8 cellular contexts compared by ENCODE assay signal in the genomic region with DNA sequence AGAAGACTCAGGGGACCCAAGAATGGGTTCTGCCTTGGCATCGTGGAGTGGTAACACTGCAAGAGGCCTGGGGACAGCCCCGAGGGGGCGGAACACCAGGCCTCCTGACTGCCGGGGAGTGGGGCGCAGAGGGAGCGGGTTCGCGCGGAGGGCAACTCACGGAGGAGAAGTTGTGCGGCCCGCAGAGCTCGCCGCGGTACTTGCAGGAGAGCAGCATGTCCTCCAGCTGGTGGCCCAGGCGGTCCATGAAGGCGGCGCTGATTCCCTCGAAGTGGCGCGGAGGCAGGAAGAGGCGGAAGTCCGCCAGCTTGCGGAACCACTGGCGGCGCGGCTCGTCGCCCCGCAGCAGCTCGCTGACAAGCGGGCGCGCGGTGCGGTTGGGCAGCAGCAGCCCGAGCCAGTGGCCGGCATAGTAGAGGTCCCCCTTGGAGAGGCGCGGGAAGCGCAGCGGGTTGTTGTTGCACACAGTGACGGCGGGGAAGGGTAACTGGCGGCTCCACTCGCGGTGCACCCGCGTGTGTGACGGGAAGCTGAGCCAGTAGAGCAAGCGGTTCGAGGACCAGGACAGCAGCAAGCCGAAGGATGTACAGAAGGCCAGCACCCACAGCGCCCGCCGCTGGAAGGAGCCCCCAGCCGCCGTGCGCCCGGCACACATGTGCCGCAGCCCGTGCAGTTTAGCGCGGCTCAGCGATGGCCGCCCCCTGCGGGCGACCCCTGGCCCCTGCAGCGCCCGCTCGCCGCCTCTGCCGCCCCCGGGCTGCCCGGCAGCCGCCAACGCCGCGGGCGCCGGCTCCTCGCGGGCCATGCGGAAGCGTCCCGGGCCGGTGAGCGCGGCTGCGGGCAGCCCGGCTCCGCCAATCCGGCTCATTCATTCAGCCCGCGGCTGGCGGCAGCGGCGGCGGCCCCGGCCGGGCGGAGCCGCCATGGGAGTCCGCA. TPM values are rescaled to one million over a fixed set of nuclear protein-coding genes. Genes with fewer than 3 reads are reported as not detected.
DNase-seq lines count a peak whose midpoint lies in the region; ATAC-seq, FAIRE-seq and TF ChIP-seq lines count a peak whose summit lies in the region.

No MANE protein-coding gene starts in this region.

- DNase-seq in GM12891 (ENCODE audit: insufficient read length, low spot score) (peak; percentile 14), fibroblast of villous mesenchyme (ENCODE audit: low read depth) (peak; percentile 53), progenitor cell of endocrine pancreas (ENCODE audit: low spot score, unreplicated experiment) (peak; percentile 20), NCI-H187 treated with DMSO at 0.1 percent for 48 hours (lab: John Stamatoyannopoulos, UW) (no peak), HPDE6-E6E7 (ENCODE audit: extremely low spot score) (no peak)

- TF ChIP-seq POLR2A in GM12891 (IDR thresholded peaks at IDR 0.05; ENCODE audit: low read depth, low read length), result no peak

- ATAC-seq in SK-N-SH treated with all-trans-retinoic acid at 6 μM for 48 hours, result peak; percentile 41; the same call in 2 of the 3 replicates
- no peak for ATAC-seq in HG02763 (IDR thresholded peaks at IDR 0.05; ENCODE audit: unreplicated experiment)
- no peak for ATAC-seq in HG03196 (IDR thresholded peaks at IDR 0.05; ENCODE audit: unreplicated experiment)

- peaks cover 82% of the 10 kb centered on the region for H3K27me3 Mint-ChIP-seq in progenitor cell of endocrine pancreas

- peaks cover 5% of the 10 kb centered on the region for H3K4me1 Mint-ChIP-seq in progenitor cell of endocrine pancreas (ENCODE audit: low read depth)

- H3K27ac Mint-ChIP-seq in progenitor cell of endocrine pancreas, result peak overlapping the region; percentile 19

- H3K36me3 Mint-ChIP-seq in progenitor cell of endocrine pancreas (ENCODE audit: insufficient read depth), result no peaks in the 10 kb centered on the region

- TF ChIP-seq CTCF in fibroblast of villous mesenchyme (IDR thresholded peaks at IDR 0.05; ENCODE audit: insufficient read depth, low read depth, low read length) (no peak), progenitor cell of endocrine pancreas (IDR thresholded peaks at IDR 0.05; ENCODE audit: unreplicated experiment) (peak; percentile 39)

- peak overlapping the region; percentile 82 for H3K4me3 Mint-ChIP-seq in progenitor cell of endocrine pancreas (ENCODE audit: low read depth)

- FAIRE-seq in GM12891 (lab: Jason Lieb, UNC), result no peak

- H3K9me3 Mint-ChIP-seq in progenitor cell of endocrine pancreas (ENCODE audit: low read depth), result no peaks in the 10 kb centered on the region

- H3K4me3 ChIP-seq in fibroblast of villous mesenchyme (ENCODE audit: low read depth, low read length), result peak overlapping the region; percentile 37

TF ChIP-seq in GM12891, 5 proteins besides CTCF, POLR2A, EP300 and RAD21:
- TF ChIP-seq POLR2AphosphoS5 (IDR thresholded peaks at IDR 0.05; ENCODE audit: low read depth, low read length), result no peak

TF ChIP-seq in SK-N-SH treated with all-trans-retinoic acid at 6 μM for 48 hours, 23 proteins besides CTCF, POLR2A, EP300 and RAD21:
- TF ChIP-seq TOX (CRISPR knock-in tag; IDR thresholded peaks at IDR 0.05; ENCODE audit: borderline replicate concordance) (no peak), TCF4 (CRISPR knock-in tag; IDR thresholded peaks at IDR 0.05; ENCODE audit: borderline replicate concordance) (no peak), ZNF565 (CRISPR knock-in tag; conservative IDR thresholded peaks at IDR 0.05; ENCODE audit: low read depth) (no peak), PPARA (CRISPR knock-in tag; IDR thresholded peaks at IDR 0.05; ENCODE audit: borderline replicate concordance) (no peak), BACH2 (CRISPR knock-in tag; IDR thresholded peaks at IDR 0.05; ENCODE audit: borderline replicate concordance) (no peak), ESRRG (CRISPR knock-in tag; IDR thresholded peaks at IDR 0.05) (no peak), GLIS3 (CRISPR knock-in tag; IDR thresholded peaks at IDR 0.05) (no peak), ZFP30 (CRISPR knock-in tag; IDR thresholded peaks at IDR 0.05) (no peak), ZNF8 (CRISPR knock-in tag; IDR thresholded peaks at IDR 0.05) (no peak), ZC3H10 (CRISPR knock-in tag; IDR thresholded peaks at IDR 0.05) (no peak), CSRNP3 (CRISPR knock-in tag; IDR thresholded peaks at IDR 0.05) (no peak), ARNTL (CRISPR knock-in tag; IDR thresholded peaks at IDR 0.05; ENCODE audit: borderline replicate concordance, low read depth) (no peak), TSHZ2 (CRISPR knock-in tag; IDR thresholded peaks at IDR 0.05) (no peak), SNAI2 (CRISPR knock-in tag; IDR thresholded peaks at IDR 0.05) (no peak), CSDC2 (CRISPR knock-in tag; IDR thresholded peaks at IDR 0.05) (no peak), ZNF70 (CRISPR knock-in tag; IDR thresholded peaks at IDR 0.05) (no peak), RARB (CRISPR knock-in tag; IDR thresholded peaks at IDR 0.05) (no peak)
- TF ChIP-seq, protein P1, sequence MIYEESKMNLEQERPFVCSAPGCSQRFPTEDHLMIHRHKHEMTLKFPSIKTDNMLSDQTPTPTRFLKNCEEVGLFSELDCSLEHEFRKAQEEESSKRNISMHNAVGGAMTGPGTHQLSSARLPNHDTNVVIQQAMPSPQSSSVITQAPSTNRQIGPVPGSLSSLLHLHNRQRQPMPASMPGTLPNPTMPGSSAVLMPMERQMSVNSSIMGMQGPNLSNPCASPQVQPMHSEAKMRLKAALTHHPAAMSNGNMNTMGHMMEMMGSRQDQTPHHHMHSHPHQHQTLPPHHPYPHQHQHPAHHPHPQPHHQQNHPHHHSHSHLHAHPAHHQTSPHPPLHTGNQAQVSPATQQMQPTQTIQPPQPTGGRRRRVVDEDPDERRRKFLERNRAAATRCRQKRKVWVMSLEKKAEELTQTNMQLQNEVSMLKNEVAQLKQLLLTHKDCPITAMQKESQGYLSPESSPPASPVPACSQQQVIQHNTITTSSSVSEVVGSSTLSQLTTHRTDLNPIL (CRISPR knock-in tag; IDR thresholded peaks at IDR 0.05; ENCODE audit: low read depth), result no peak

RNA-seq across cellular contexts. Expression of gene ASIC2, which starts 1.6 kb away (rescaled TPM):
- not detected for polyA plus RNA-seq in GM12891 (2012; ENCODE audit: low read depth, missing spikeins)
- total RNA-seq in fibroblast of villous mesenchyme (not detected in 2 replicates), progenitor cell of endocrine pancreas (0.29 and 1.2 TPM in 2 replicates)

Comparison
In these comparisons a context has a peak if more than half of its experiments do, and no peak if none do; other contexts are left out.
1. DNase-seq: peak in GM12891 (single experiment), fibroblast of villous mesenchyme (single experiment) and progenitor cell of endocrine pancreas (single experiment); none in NCI-H187 treated with DMSO at 0.1 percent for 48 hours (single experiment) and HPDE6-E6E7 (single experiment).